In genomic region chr10:31101123-31101522, GRCh38 we compare ENCODE assay signal across 8 cellular contexts.
A peak's percentile ranks its signal among the peaks of the same experiment; 100 is the strongest.
DNase-seq lines count a peak whose midpoint lies in the region; ATAC-seq and TF ChIP-seq lines count a peak whose summit lies in the region.

No MANE protein-coding gene starts in this region.

- H3K36me3 ChIP-seq in brain microvascular endothelial cell (replicated peaks), result no peaks in the 10 kb centered on the region

- no peak overlapping the region for H3K4me3 ChIP-seq in brain microvascular endothelial cell (ENCODE audit: low read depth, low read length)

- ATAC-seq in HG02610 (IDR thresholded peaks at IDR 0.05; ENCODE audit: unreplicated experiment), result peak; percentile 94

- TF ChIP-seq CTCF in brain microvascular endothelial cell (IDR thresholded peaks at IDR 0.05; ENCODE audit: low read depth, low read length, missing control alignments), result no peak

- in situ Hi-C loops in brain microvascular endothelial cell (cut with HindIII; ENCODE audit: low pct_ligation_motif_present, low sequenced_read_pairs), result no loop called here

- peak overlapping the region; percentile 49 for H3K27ac ChIP-seq in brain microvascular endothelial cell

- no peaks in the 10 kb centered on the region for H3K27me3 ChIP-seq in brain microvascular endothelial cell (replicated peaks)

- DNase-seq in EH (ENCODE audit: low read depth) (peak; percentile 86), SW 1271 (lab: John Stamatoyannopoulos, UW) (peak; percentile 14 to 59), brain microvascular endothelial cell (peak; percentile 88), DMS114 treated with DMSO at 0.1 percent for 48 hours (lab: John Stamatoyannopoulos, UW; ENCODE audit: unreplicated experiment) (no peak), NCI-H2081 (lab: John Stamatoyannopoulos, UW) (no peak), NCI-H446 (lab: John Stamatoyannopoulos, UW) (no peak)
- DNase-seq in stimulated activated CD4-positive, alpha-beta T cell treated with anti-CD3 and anti-CD28 coated beads, Interleukin-1b, Interleukin-23, amount 100 ng/mL, for 24 hours (ENCODE audit: low read depth in 4 of 4, low spot score in 1 of 4), result peak; percentile 25 to 58 (median 44)

Comparison
In these comparisons a context has a peak if more than half of its experiments do, and no peak if none do; other contexts are left out.
1. DNase-seq: peak in EH (single experiment), SW 1271 (2 of 2), brain microvascular endothelial cell (single experiment) and stimulated activated CD4-positive, alpha-beta T cell treated with anti-CD3 and anti-CD28 coated beads, Interleukin-1b, Interleukin-23, amount 100 ng/mL, for 24 hours (4 of 4); none in DMS114 treated with DMSO at 0.1 percent for 48 hours (single experiment), NCI-H2081 (0 of 2) and NCI-H446 (0 of 2).